Comparison of ENCODE assay signal across 27 cellular contexts in the genomic region with DNA sequence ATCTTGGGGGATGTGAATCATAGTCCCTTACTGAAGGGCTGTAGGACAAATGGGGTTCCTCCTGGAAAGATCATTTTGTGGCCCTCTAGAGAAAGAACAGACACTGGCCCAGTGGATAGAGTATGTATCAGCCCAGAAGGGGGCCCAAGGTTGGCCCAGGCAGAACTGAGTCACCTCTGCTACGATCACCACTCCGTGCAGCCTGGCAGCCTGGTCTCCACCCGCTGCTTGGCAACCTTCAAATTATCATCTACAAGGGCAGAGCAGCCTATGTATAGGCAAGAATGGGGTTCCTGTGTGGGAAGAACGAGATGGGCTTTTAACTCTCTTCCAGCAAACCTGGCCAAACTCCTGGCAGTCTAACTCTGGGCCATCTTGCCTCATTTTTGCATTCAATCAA.
"Had no signal": no experiment of that assay in that cellular context is flagged by ENCODE, and none has a peak within 500 bp of the region (broad histone marks: within the 10 kb centered on the region; RNA-seq: fewer than 3 reads in every experiment).

No MANE protein-coding gene starts in this region.

- H3K4me1 Mint-ChIP-seq: immature natural killer cell; mesothelial cell of epicardium; naive B cell; stimulated activated effector memory CD8-positive, alpha-beta T cell treated with anti-CD3 and anti-CD28 coated beads, Interleukin-12 subunit alpha, Interleukin-12 subunit beta, amount 100 ng/mL, for 72 hours had no signal

- H3K4me3 ChIP-seq: lung, mucosa of descending colon, ovary, smooth muscle cell, stomach, thyroid gland, upper lobe of left lung had no signal

- H3K9me3 ChIP-seq: mucosa of descending colon, ovary, stomach, thyroid gland, upper lobe of left lung had no signal

- H3K27ac ChIP-seq: ovary, stomach, thyroid gland, upper lobe of left lung had no signal

- ATAC-seq: effector memory CD8-positive, alpha-beta T cell; left colon; mucosa of descending colon; natural killer cell treated with Interleukin-12 subunit alpha and Interleukin-12 subunit beta and Interleukin-15 and Interleukin-18, amount 100 ng/mL, for 72 hours; sciatic nerve; stimulated activated effector memory CD8-positive, alpha-beta T cell treated with anti-CD3 and anti-CD28 coated beads, Interleukin-12 subunit alpha, Interleukin-12 subunit beta, amount 100 ng/mL, for 72 hours had no signal

- FAIRE-seq: frontal cortex, urothelium cell line had no signal

- H3K4me3 Mint-ChIP-seq: effector memory CD8-positive, alpha-beta T cell; immature natural killer cell; mesothelial cell of epicardium; naive B cell; natural killer cell treated with Interleukin-12 subunit alpha and Interleukin-12 subunit beta and Interleukin-15 and Interleukin-18, amount 100 ng/mL, for 72 hours; stimulated activated effector memory CD8-positive, alpha-beta T cell treated with anti-CD3 and anti-CD28 coated beads, Interleukin-12 subunit alpha, Interleukin-12 subunit beta, amount 100 ng/mL, for 72 hours had no signal

- H3K27me3 ChIP-seq: ovary, thyroid gland, upper lobe of left lung had no signal

- H3K4me1 ChIP-seq: stomach, thyroid gland, upper lobe of left lung had no signal

- H3K36me3 ChIP-seq: ovary, stomach, thyroid gland, upper lobe of left lung had no signal

- H3K4me2 ChIP-seq: smooth muscle cell had no signal

- DNase-seq: cerebellar nuclear complex; cortex of kidney; effector memory CD8-positive, alpha-beta T cell; immature natural killer cell; islet precursor cell; kidney glomerular epithelial cell; left colon; mesenchymal stem cell; mucosa of descending colon; naive B cell; occipital lobe; ovary; retina; stimulated activated CD4-positive, alpha-beta T cell treated with anti-CD3 and anti-CD28 coated beads, Interleukin-2, amount 100 ng/mL, for 24 hours; stimulated activated CD4-positive, alpha-beta T cell treated with anti-CD3 and anti-CD28 coated beads, Interleukin-4, amount 100 ng/mL, for 24 hours; stimulated activated naive CD4-positive, alpha-beta T cell treated with Interleukin-2 at 50 U/mL for 16 hours; stomach; thyroid gland; upper lobe of left lung had no signal

- H3K36me3 Mint-ChIP-seq: immature natural killer cell; mesothelial cell of epicardium; natural killer cell treated with Interleukin-12 subunit alpha and Interleukin-12 subunit beta and Interleukin-15 and Interleukin-18, amount 100 ng/mL, for 72 hours; stimulated activated effector memory CD8-positive, alpha-beta T cell treated with anti-CD3 and anti-CD28 coated beads, Interleukin-12 subunit alpha, Interleukin-12 subunit beta, amount 100 ng/mL, for 72 hours had no signal

- H3K9me3 Mint-ChIP-seq: effector memory CD8-positive, alpha-beta T cell; immature natural killer cell; mesothelial cell of epicardium; natural killer cell treated with Interleukin-12 subunit alpha and Interleukin-12 subunit beta and Interleukin-15 and Interleukin-18, amount 100 ng/mL, for 72 hours; stimulated activated effector memory CD8-positive, alpha-beta T cell treated with anti-CD3 and anti-CD28 coated beads, Interleukin-12 subunit alpha, Interleukin-12 subunit beta, amount 100 ng/mL, for 72 hours had no signal

- H3K27ac Mint-ChIP-seq: effector memory CD8-positive, alpha-beta T cell; immature natural killer cell; mesothelial cell of epicardium; naive B cell; natural killer cell treated with Interleukin-12 subunit alpha and Interleukin-12 subunit beta and Interleukin-15 and Interleukin-18, amount 100 ng/mL, for 72 hours had no signal
